In the genomic region with DNA sequence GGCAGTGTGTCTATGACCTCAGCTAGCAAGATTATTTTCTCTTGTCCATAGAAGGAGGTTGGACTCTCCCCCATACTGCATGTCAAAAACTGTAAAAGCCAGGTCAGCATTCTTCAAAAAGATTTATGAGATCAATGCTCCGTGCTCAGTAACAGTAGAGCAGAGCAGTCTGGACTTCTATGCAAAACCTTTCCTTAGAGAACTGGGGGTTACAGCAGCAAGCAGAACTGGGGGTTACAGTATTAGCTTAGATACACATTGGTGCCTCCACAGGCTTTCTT, we compare ENCODE assay signal across 16 cellular contexts.
DNase-seq lines count a peak whose midpoint lies in the region; ATAC-seq and TF ChIP-seq lines count a peak whose summit lies in the region.
"Had no signal": no experiment of that assay in that cellular context is flagged by ENCODE, and none has a peak within 500 bp of the region (broad histone marks: within the 10 kb centered on the region; RNA-seq: fewer than 3 reads in every experiment).

No MANE protein-coding gene starts in this region.

- H3K9ac ChIP-seq in HCT116 (ENCODE audit: low read length) (no peak overlapping the region), mesendoderm (ENCODE audit: low read length) (no peak overlapping the region)
- H3K9ac ChIP-seq: GM23248 had no signal

- intact Hi-C loops in HCT116 (cut with micrococcal nuclease): no loop called here

- H3K4me3 ChIP-seq in HCT116 (replicated peaks in 1 of 2; ENCODE audit: low read depth in 1 of 2, low read length in 2 of 2): no peak overlapping the region
- H3K4me3 ChIP-seq in mesendoderm (ENCODE audit: low read length): no peak overlapping the region
- H3K4me3 ChIP-seq: GM23248 had no signal

- TF ChIP-seq CTCF in HCT116 (IDR thresholded peaks at IDR 0.05 in 2 of 3, conservative IDR thresholded peaks at IDR 0.05 in 1 of 3; ENCODE audit: borderline replicate concordance in 1 of 3, insufficient read depth in 1 of 3, low read depth in 2 of 3, low read length in 2 of 3) (no peak), progenitor cell of endocrine pancreas (IDR thresholded peaks at IDR 0.05; ENCODE audit: unreplicated experiment) (no peak)

- WGBS in mesendoderm (ENCODE audit: extremely low coverage, insufficient coverage, low lambda C conversion rate): no CpG with 5 or more reads among the region's 1 CpG

- peak overlapping the region; percentile 52 for H3K27ac Mint-ChIP-seq in progenitor cell of endocrine pancreas

- DNase-seq in HCT116 (ENCODE audit: low read depth, low spot score) (no peak), amniotic epithelial cell (ENCODE audit: low read depth) (peak; percentile 31), mesendoderm (no peak), progenitor cell of endocrine pancreas (ENCODE audit: low spot score, unreplicated experiment) (no peak), KBM-7 (no peak)
- DNase-seq in activated effector memory CD4-positive, alpha-beta T cell treated with anti-CD3 and anti-CD28 coated beads, Interleukin-2, amount 50 U/mL, for 16 hours: no peak
- DNase-seq in effector CD8-positive, alpha-beta T cell (lab: John Stamatoyannopoulos, UW): no peak
- DNase-seq: C1 segment of cervical spinal cord, NCI-H1092, NCI-H146, NCI-H2081, NCI-H2171 treated with DMSO at 0.1 percent for 48 hours, NCI-H446 treated with DMSO at 0.1 percent for 48 hours had no signal

- H3K4me2 ChIP-seq in HCT116 (ENCODE audit: low read length): no peak overlapping the region
- no peak overlapping the region for H3K4me2 ChIP-seq in mesendoderm (ENCODE audit: low read length)

- H3K27me3 Mint-ChIP-seq in progenitor cell of endocrine pancreas: no peaks in the 10 kb centered on the region

- no peaks in the 10 kb centered on the region for H3K9me2 ChIP-seq in HCT116 (ENCODE audit: insufficient read depth)

- H3K36me3 Mint-ChIP-seq in progenitor cell of endocrine pancreas (ENCODE audit: insufficient read depth): no peaks in the 10 kb centered on the region

- TF ChIP-seq POLR2A in HCT116 (IDR thresholded peaks at IDR 0.05; ENCODE audit: borderline replicate concordance, extremely low read depth, insufficient read depth, insufficient read length): no peak

- no peak overlapping the region for H4K8ac ChIP-seq in mesendoderm (ENCODE audit: low read depth, low read length)

- H2BK5ac ChIP-seq in mesendoderm (ENCODE audit: low read length): no peak overlapping the region

- no peaks in the 10 kb centered on the region for H3K4me1 ChIP-seq in HCT116 (ENCODE audit: control insufficient read depth in 1 of 2, insufficient read depth in 2 of 2, low read length in 2 of 2)
- no peaks in the 10 kb centered on the region for H3K4me1 ChIP-seq in mesendoderm (ENCODE audit: control insufficient read depth, low read depth, low read length)

- no peak overlapping the region for H3K4ac ChIP-seq in mesendoderm (ENCODE audit: low read depth, low read length)

- H4K20me1 ChIP-seq in HCT116 (ENCODE audit: insufficient read depth): no peaks in the 10 kb centered on the region

- CTCF ChIA-PET in HCT116 (lab: Charles Lee): no interaction called here

- peak overlapping the region; percentile 15 for H3K56ac ChIP-seq in mesendoderm (ENCODE audit: low read length)

- no peaks in the 10 kb centered on the region for H3K27me3 ChIP-seq in HCT116 (ENCODE audit: insufficient read depth, low read length)
- H3K27me3 ChIP-seq in mesendoderm (ENCODE audit: insufficient read depth, low read length, poor library complexity): no peaks in the 10 kb centered on the region

- RAD21 ChIA-PET in HCT116 (lab: Charles Lee; ENCODE audit: low non-redundant PET in 1 of 2, low total read pairs in 2 of 2, uncharacterized antibody in 2 of 2, unreplicated experiment in 2 of 2): interaction anchor here in 1 of 2 experiments (0.7 kb wide), 1 partner anchor 123 kb away, joined by 3 read pairs; no protein-coding TSS in a partner anchor

- peaks cover 13% of the 10 kb centered on the region for H3K4me1 Mint-ChIP-seq in progenitor cell of endocrine pancreas (ENCODE audit: low read depth)

- H3K79me1 ChIP-seq in mesendoderm (ENCODE audit: low read length): no peaks in the 10 kb centered on the region

- H2AFZ ChIP-seq in HCT116 (ENCODE audit: low read depth, low read length, poor library complexity, severe bottlenecking): peak overlapping the region; percentile 77
- H2AFZ ChIP-seq: GM23248 had no signal

- H4K5ac ChIP-seq in mesendoderm (ENCODE audit: low read length): no peak overlapping the region

- POLR2A ChIA-PET in HCT116 (lab: Charles Lee): no interaction called here

- no peaks in the 10 kb centered on the region for H3K9me3 ChIP-seq in HCT116 (ENCODE audit: control insufficient read depth in 1 of 2, insufficient read depth in 1 of 2, low read depth in 1 of 2, low read length in 2 of 2)

- in situ Hi-C loops in KBM-7 (cut with MboI; ENCODE audit: low pct_unique_long_range_greater_than_20kb, low sequenced_read_pairs): no loop called here

- no peak overlapping the region for H2BK120ac ChIP-seq in mesendoderm (ENCODE audit: low read depth, low read length)

- no TSS peak for BruUV-seq in HCT116 (replicated peaks; lab: Mats Ljungman, UMichigan)

- no peak overlapping the region for H2AK5ac ChIP-seq in mesendoderm (ENCODE audit: low read length)

- no peak overlapping the region for H3K18ac ChIP-seq in mesendoderm (ENCODE audit: low read length)

- no peak for TF ChIP-seq RAD21 in HCT116 (IDR thresholded peaks at IDR 0.05; ENCODE audit: low read depth)

- no peak overlapping the region for H3K23ac ChIP-seq in mesendoderm (ENCODE audit: low read length)

- H3K9me3 Mint-ChIP-seq in progenitor cell of endocrine pancreas (ENCODE audit: low read depth): no peaks in the 10 kb centered on the region

- H3K4me3 Mint-ChIP-seq in progenitor cell of endocrine pancreas (ENCODE audit: low read depth): no peak overlapping the region

- no peak overlapping the region for H2BK15ac ChIP-seq in mesendoderm (replicated peaks; ENCODE audit: low read depth)

- H3K79me2 ChIP-seq in HCT116 (ENCODE audit: insufficient read depth, low read length) (no peaks in the 10 kb centered on the region), mesendoderm (ENCODE audit: control insufficient read depth, insufficient read depth, low read length) (no peaks in the 10 kb centered on the region)

- no peak overlapping the region for H3K27ac ChIP-seq in HCT116 (ENCODE audit: low read depth, low read length)
- no peak overlapping the region for H3K27ac ChIP-seq in mesendoderm (ENCODE audit: low read depth, low read length)
- H3K27ac ChIP-seq: GM23248 had no signal

- ATAC-seq in HCT116 (no peak), HG03045 (IDR thresholded peaks at IDR 0.05; ENCODE audit: unreplicated experiment) (no peak)
- ATAC-seq: Right ventricle myocardium inferior had no signal

- H3K36me3 ChIP-seq in HCT116 (ENCODE audit: control insufficient read depth in 1 of 2, insufficient read depth in 2 of 2, low read length in 2 of 2): no peaks in the 10 kb centered on the region
- H3K36me3 ChIP-seq in mesendoderm (ENCODE audit: control insufficient read depth, insufficient read depth, low read length): no peaks in the 10 kb centered on the region

TF ChIP-seq in HCT116, 20 proteins besides CTCF, POLR2A, EP300 and RAD21 (continues in another document):
- TF ChIP-seq ELF1 (IDR thresholded peaks at IDR 0.05; ENCODE audit: borderline replicate concordance, low read depth) (no peak), EGR1 (IDR thresholded peaks at IDR 0.05; ENCODE audit: low read depth) (no peak), TCF7L2 (IDR thresholded peaks at IDR 0.05; ENCODE audit: borderline replicate concordance, extremely low read depth, insufficient read depth, insufficient read length) (no peak), SRF (IDR thresholded peaks at IDR 0.05; ENCODE audit: low read depth) (no peak), ZNF274 (IDR thresholded peaks at IDR 0.05; ENCODE audit: low read depth, low read length) (no peak), JUND (IDR thresholded peaks at IDR 0.05) (no peak), CEBPB (IDR thresholded peaks at IDR 0.05; ENCODE audit: low read depth) (no peak), SP1 (IDR thresholded peaks at IDR 0.05; ENCODE audit: low read depth) (no peak), CBX3 (IDR thresholded peaks at IDR 0.05; ENCODE audit: low read depth) (no peak), POLR2AphosphoS5 (IDR thresholded peaks at IDR 0.05; ENCODE audit: low read depth, low read length) (no peak), EZH2phosphoT487 (IDR thresholded peaks at IDR 0.05; ENCODE audit: borderline replicate concordance) (no peak), ZFX (IDR thresholded peaks at IDR 0.05) (no peak), YY1 (IDR thresholded peaks at IDR 0.05; ENCODE audit: extremely low read depth, insufficient replicate concordance, low read depth, low read length) (no peak), SIN3A (IDR thresholded peaks at IDR 0.05; ENCODE audit: low read depth) (no peak)
- TF ChIP-seq, protein P1, sequence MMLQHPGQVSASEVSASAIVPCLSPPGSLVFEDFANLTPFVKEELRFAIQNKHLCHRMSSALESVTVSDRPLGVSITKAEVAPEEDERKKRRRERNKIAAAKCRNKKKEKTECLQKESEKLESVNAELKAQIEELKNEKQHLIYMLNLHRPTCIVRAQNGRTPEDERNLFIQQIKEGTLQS (IDR thresholded peaks at IDR 0.05): no peak
- TF ChIP-seq, protein P2, sequence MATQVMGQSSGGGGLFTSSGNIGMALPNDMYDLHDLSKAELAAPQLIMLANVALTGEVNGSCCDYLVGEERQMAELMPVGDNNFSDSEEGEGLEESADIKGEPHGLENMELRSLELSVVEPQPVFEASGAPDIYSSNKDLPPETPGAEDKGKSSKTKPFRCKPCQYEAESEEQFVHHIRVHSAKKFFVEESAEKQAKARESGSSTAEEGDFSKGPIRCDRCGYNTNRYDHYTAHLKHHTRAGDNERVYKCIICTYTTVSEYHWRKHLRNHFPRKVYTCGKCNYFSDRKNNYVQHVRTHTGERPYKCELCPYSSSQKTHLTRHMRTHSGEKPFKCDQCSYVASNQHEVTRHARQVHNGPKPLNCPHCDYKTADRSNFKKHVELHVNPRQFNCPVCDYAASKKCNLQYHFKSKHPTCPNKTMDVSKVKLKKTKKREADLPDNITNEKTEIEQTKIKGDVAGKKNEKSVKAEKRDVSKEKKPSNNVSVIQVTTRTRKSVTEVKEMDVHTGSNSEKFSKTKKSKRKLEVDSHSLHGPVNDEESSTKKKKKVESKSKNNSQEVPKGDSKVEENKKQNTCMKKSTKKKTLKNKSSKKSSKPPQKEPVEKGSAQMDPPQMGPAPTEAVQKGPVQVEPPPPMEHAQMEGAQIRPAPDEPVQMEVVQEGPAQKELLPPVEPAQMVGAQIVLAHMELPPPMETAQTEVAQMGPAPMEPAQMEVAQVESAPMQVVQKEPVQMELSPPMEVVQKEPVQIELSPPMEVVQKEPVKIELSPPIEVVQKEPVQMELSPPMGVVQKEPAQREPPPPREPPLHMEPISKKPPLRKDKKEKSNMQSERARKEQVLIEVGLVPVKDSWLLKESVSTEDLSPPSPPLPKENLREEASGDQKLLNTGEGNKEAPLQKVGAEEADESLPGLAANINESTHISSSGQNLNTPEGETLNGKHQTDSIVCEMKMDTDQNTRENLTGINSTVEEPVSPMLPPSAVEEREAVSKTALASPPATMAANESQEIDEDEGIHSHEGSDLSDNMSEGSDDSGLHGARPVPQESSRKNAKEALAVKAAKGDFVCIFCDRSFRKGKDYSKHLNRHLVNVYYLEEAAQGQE (IDR thresholded peaks at IDR 0.05; ENCODE audit: low read depth): no peak
